In the genomic region with DNA sequence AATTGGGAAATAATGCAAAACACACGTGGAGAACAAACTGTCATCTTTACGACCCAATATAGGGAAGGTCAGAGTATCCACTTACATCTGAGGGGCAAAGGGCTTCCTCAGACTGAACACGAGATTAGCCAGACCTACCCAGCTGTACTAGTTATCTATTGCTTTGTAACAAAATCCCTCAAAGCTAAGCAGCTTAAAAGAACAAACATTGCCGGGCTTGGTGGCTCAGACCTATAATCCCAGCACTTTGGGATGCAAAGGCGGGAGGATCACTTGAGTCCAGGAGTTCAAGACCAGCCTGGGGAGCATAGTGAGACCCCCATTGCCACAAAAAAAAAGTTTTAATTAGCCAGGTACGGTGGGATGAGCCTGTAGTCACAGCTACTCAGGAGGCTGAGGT, we compare ENCODE assay signal across 26 cellular contexts.
"Had no signal": no experiment of that assay in that cellular context is flagged by ENCODE, and none has a peak within 500 bp of the region (broad histone marks: within the 10 kb centered on the region; RNA-seq: fewer than 3 reads in every experiment).

No MANE protein-coding gene starts in this region.

- H3K27ac Mint-ChIP-seq: stimulated activated memory B cell treated with anti-CD40 and anti-IgM and Interleukin-4, amounts not matched to agents 10 μg/mL and 1 μg/mL and 100 μg/mL, for 72 hours; stimulated activated naive CD8-positive, alpha-beta T cell treated with anti-CD3 and anti-CD28 coated beads, Interleukin-15, amount 100 ng/mL, for 72 hours; type B pancreatic cell had no signal

- H3K9me3 Mint-ChIP-seq: naive thymus-derived CD8-positive, alpha-beta T cell; stimulated activated memory B cell treated with anti-CD40 and anti-IgM and Interleukin-4, amounts not matched to agents 10 μg/mL and 1 μg/mL and 100 μg/mL, for 72 hours; stimulated activated naive CD8-positive, alpha-beta T cell treated with anti-CD3 and anti-CD28 coated beads, Interleukin-15, amount 100 ng/mL, for 72 hours; type B pancreatic cell had no signal

- H3K36me3 Mint-ChIP-seq: stimulated activated memory B cell treated with anti-CD40 and anti-IgM and Interleukin-4, amounts not matched to agents 10 μg/mL and 1 μg/mL and 100 μg/mL, for 72 hours; type B pancreatic cell had no signal

- H3K27me3 Mint-ChIP-seq: naive thymus-derived CD8-positive, alpha-beta T cell; stimulated activated memory B cell treated with anti-CD40 and anti-IgM and Interleukin-4, amounts not matched to agents 10 μg/mL and 1 μg/mL and 100 μg/mL, for 72 hours; stimulated activated naive CD8-positive, alpha-beta T cell treated with anti-CD3 and anti-CD28 coated beads, Interleukin-15, amount 100 ng/mL, for 72 hours; type B pancreatic cell had no signal

- FAIRE-seq: keratinocyte, pancreas, small intestine had no signal

- H3K4me3 Mint-ChIP-seq: naive thymus-derived CD8-positive, alpha-beta T cell; stimulated activated memory B cell treated with anti-CD40 and anti-IgM and Interleukin-4, amounts not matched to agents 10 μg/mL and 1 μg/mL and 100 μg/mL, for 72 hours; stimulated activated naive CD8-positive, alpha-beta T cell treated with anti-CD3 and anti-CD28 coated beads, Interleukin-15, amount 100 ng/mL, for 72 hours; type B pancreatic cell had no signal

- H3K4me3 ChIP-seq: left lung, lower lobe of right lung, pancreas, prostate gland, sigmoid colon, spleen, tibial nerve, uterus had no signal

- DNase-seq: hippocampal formation; kidney glomerular epithelial cell; left cardiac atrium; left lung; lower lobe of right lung; mammary epithelial cell; mesenchymal stem cell; naive thymus-derived CD8-positive, alpha-beta T cell; nucleus accumbens; pancreas; posterior cingulate gyrus; retina; right cardiac atrium; sigmoid colon; small intestine; spleen; stimulated activated CD4-positive, alpha-beta T cell treated with anti-CD3 and anti-CD28 coated beads, Interleukin-4, amount 100 ng/mL, for 24 hours; stimulated activated naive CD4-positive, alpha-beta T cell treated with Interleukin-2 at 50 U/mL for 16 hours; stimulated activated naive CD8-positive, alpha-beta T cell treated with anti-CD3 and anti-CD28 coated beads, Interleukin-15, amount 100 ng/mL, for 72 hours; substantia nigra; uterus had no signal

- ATAC-seq: left cardiac atrium; left lung; lower lobe of right lung; naive thymus-derived CD8-positive, alpha-beta T cell; pancreas; right cardiac atrium; stimulated activated memory B cell treated with anti-CD40 and anti-IgM and Interleukin-4, amounts not matched to agents 10 μg/mL and 1 μg/mL and 100 μg/mL, for 72 hours; stimulated activated naive CD8-positive, alpha-beta T cell treated with anti-CD3 and anti-CD28 coated beads, Interleukin-15, amount 100 ng/mL, for 72 hours had no signal

- H3K4me1 Mint-ChIP-seq: stimulated activated memory B cell treated with anti-CD40 and anti-IgM and Interleukin-4, amounts not matched to agents 10 μg/mL and 1 μg/mL and 100 μg/mL, for 72 hours; stimulated activated naive CD8-positive, alpha-beta T cell treated with anti-CD3 and anti-CD28 coated beads, Interleukin-15, amount 100 ng/mL, for 72 hours had no signal
